Comparison of ENCODE assay signal across 8 cellular contexts in genomic region chr21:33587792-33588484, GRCh38. TPM values are rescaled to one million over a fixed set of nuclear protein-coding genes. Genes with fewer than 3 reads are reported as not detected.
A peak's percentile ranks its signal among the peaks of the same experiment; 100 is the strongest.
DNase-seq lines count a peak whose midpoint lies in the region; ATAC-seq, FAIRE-seq and TF ChIP-seq lines count a peak whose summit lies in the region.

No MANE protein-coding gene starts in this region.

- peak overlapping the region; percentile 70 for H3K4me3 ChIP-seq in HAP-1
- peak overlapping the region; percentile 77 for H3K4me3 ChIP-seq in Loucy (ENCODE audit: low read length, poor library complexity, severe bottlenecking)

- peak; percentile 22 to 35 for ATAC-seq in activated T-cell treated with anti-CD3 and anti-CD28 coated beads, Interleukin-2, amount 50 U/mL, for 72 hours (replicated peaks in 1 of 2)

- H2AFZ ChIP-seq in Loucy (ENCODE audit: low read length), result peak overlapping the region; percentile 55

- H3K9ac ChIP-seq in Loucy (ENCODE audit: low read depth, low read length, poor library complexity, severe bottlenecking), result peak overlapping the region; percentile 81

- H3K4me3 Mint-ChIP-seq in activated T-cell treated with anti-CD3 and anti-CD28 coated beads, Interleukin-2, amount 50 U/mL, for 72 hours, result peak overlapping the region; percentile 97 to 99

- H3K79me2 ChIP-seq in Loucy (ENCODE audit: insufficient read depth, low read length), result peaks cover 39% of the 10 kb centered on the region

- H3K27ac Mint-ChIP-seq in activated T-cell treated with anti-CD3 and anti-CD28 coated beads, Interleukin-2, amount 50 U/mL, for 72 hours, result peak overlapping the region; percentile 94

- H3K4me1 ChIP-seq in HAP-1, result peaks cover 9% of the 10 kb centered on the region
- peaks cover 29% of the 10 kb centered on the region for H3K4me1 ChIP-seq in Loucy (ENCODE audit: insufficient read depth, low read length, poor library complexity, severe bottlenecking)

- H3F3A ChIP-seq in Loucy (ENCODE audit: low read depth), result 0 out of 2 replicates have a peak, but pooled peaks cover 3% of the 10 kb centered on the region

- no peaks in the 10 kb centered on the region for H3K9me3 ChIP-seq in HAP-1
- no peaks in the 10 kb centered on the region for H3K9me3 ChIP-seq in Loucy (ENCODE audit: insufficient read depth, low read depth, low read length)

- no peaks in the 10 kb centered on the region for H3K9me3 Mint-ChIP-seq in activated T-cell treated with anti-CD3 and anti-CD28 coated beads, Interleukin-2, amount 50 U/mL, for 72 hours

- in situ Hi-C loops in HAP-1 (cut with MboI; ENCODE audit: low sequenced_read_pairs), result loop anchor here (25.0 kb wide), 1 partner anchor 101 kb away; the partner anchor contains the start of genes DNAJC28 and TMEM50B

- H4K20me1 ChIP-seq in Loucy (ENCODE audit: insufficient read depth, low read length, poor library complexity, severe bottlenecking), result peaks cover 11% of the 10 kb centered on the region

- H3K27me3 Mint-ChIP-seq in activated T-cell treated with anti-CD3 and anti-CD28 coated beads, Interleukin-2, amount 50 U/mL, for 72 hours (ENCODE audit: low read depth), result no peaks in the 10 kb centered on the region

- TF ChIP-seq CTCF in 22Rv1 (IDR thresholded peaks at IDR 0.05), result peak; percentile 13; the same call in 1 of the 2 replicates
- no peak for TF ChIP-seq CTCF in Loucy (conservative IDR thresholded peaks at IDR 0.05; ENCODE audit: low read length)

- H3K9me2 ChIP-seq in Loucy (replicated peaks; ENCODE audit: low read depth, low read length), result no peaks in the 10 kb centered on the region

- peaks cover 5 to 11% of the 10 kb centered on the region in 2 donors for H3K36me3 Mint-ChIP-seq in activated T-cell treated with anti-CD3 and anti-CD28 coated beads, Interleukin-2, amount 50 U/mL, for 72 hours (ENCODE audit: insufficient read depth in 2 of 2)

- peaks cover 36% of the 10 kb centered on the region for H3K4me1 Mint-ChIP-seq in activated T-cell treated with anti-CD3 and anti-CD28 coated beads, Interleukin-2, amount 50 U/mL, for 72 hours (ENCODE audit: low read depth)

- no peaks in the 10 kb centered on the region for H3K27me3 ChIP-seq in HAP-1 (ENCODE audit: low read depth)
- H3K27me3 ChIP-seq in Loucy (ENCODE audit: insufficient read depth, low read length, poor library complexity, severe bottlenecking), result no peaks in the 10 kb centered on the region

- peak overlapping the region; percentile 80 for H3K27ac ChIP-seq in 22Rv1

- no peak for FAIRE-seq in urothelium cell line (lab: Jason Lieb, UNC)

- H3K36me3 ChIP-seq in HAP-1 (replicated peaks) (peaks cover 19% of the 10 kb centered on the region), Loucy (ENCODE audit: insufficient read depth, low read length) (no peaks in the 10 kb centered on the region)

- peak; percentile 58 for DNase-seq in Daoy (ENCODE audit: low read depth)
- peak in 1 of 2 experiments; percentile 59 for DNase-seq in HAP-1 (ENCODE audit: low spot score in 2 of 2)
- DNase-seq in activated T-cell treated with anti-CD3 and anti-CD28 coated beads, Interleukin-2, amount 50 U/mL, for 72 hours, result peak in 1 of 2 donors; percentile 44
- DNase-seq in glomerular visceral epithelial cell (ENCODE audit: extremely low spot score), result peak; percentile 53
- peak; percentile 4 for DNase-seq in occipital lobe (lab: John Stamatoyannopoulos, UW)
- no peak for DNase-seq in urothelium cell line (ENCODE audit: low spot score)

- H3K4me2 ChIP-seq in Loucy (ENCODE audit: low read depth, low read length, poor library complexity, severe bottlenecking), result peak overlapping the region; percentile 91

RNA-seq across cellular contexts. Expression of gene DONSON, which starts 0.5 kb away (rescaled TPM):
- 51.0 and 80.6 TPM in 2 replicates for total RNA-seq in Daoy (2014; rRNA removed; shearing (Covaris generic))
- total RNA-seq in activated T-cell treated with anti-CD3 and anti-CD28 coated beads, Interleukin-2, amount 50 U/mL, for 72 hours, result 10 to 100 TPM; 39.7 to 46.5 TPM
- total RNA-seq in occipital lobe, result 21.7 TPM

RNA-seq across cellular contexts. Expression of gene SON, which starts 45.1 kb away (rescaled TPM):
- 81.9 and 205 TPM in 2 replicates for total RNA-seq in Daoy (2014; rRNA removed; shearing (Covaris generic))
- 100 to 1,000 TPM; 271 to 282 TPM for total RNA-seq in activated T-cell treated with anti-CD3 and anti-CD28 coated beads, Interleukin-2, amount 50 U/mL, for 72 hours
- total RNA-seq in occipital lobe, result 119 TPM

RNA-seq across cellular contexts. Expression of gene GART, which starts 46.0 kb away (rescaled TPM):
- total RNA-seq in Daoy (2014; rRNA removed; shearing (Covaris generic)), result 150 and 239 TPM in 2 replicates
- total RNA-seq in activated T-cell treated with anti-CD3 and anti-CD28 coated beads, Interleukin-2, amount 50 U/mL, for 72 hours, result 100 to 1,000 TPM; 164 to 184 TPM
- total RNA-seq in occipital lobe, result 88.7 TPM

RNA-seq across cellular contexts. Expression of gene CRYZL1, which starts 53.6 kb away (rescaled TPM):
- total RNA-seq in Daoy (2014; rRNA removed; shearing (Covaris generic)), result 18.8 and 21.1 TPM in 2 replicates
- 10 to 100 TPM; 42.0 to 46.4 TPM for total RNA-seq in activated T-cell treated with anti-CD3 and anti-CD28 coated beads, Interleukin-2, amount 50 U/mL, for 72 hours
- 73.2 TPM for total RNA-seq in occipital lobe

RNA-seq across cellular contexts. Expression of gene ITSN1, which starts 54.4 kb away (rescaled TPM):
- 18.3 and 25.7 TPM in 2 replicates for total RNA-seq in Daoy (2014; rRNA removed; shearing (Covaris generic))
- 1 to 10 TPM; 2.6 to 4.5 TPM for total RNA-seq in activated T-cell treated with anti-CD3 and anti-CD28 coated beads, Interleukin-2, amount 50 U/mL, for 72 hours
- 77.8 TPM for total RNA-seq in occipital lobe
